8 cellular contexts compared by ENCODE assay signal in the genomic region with DNA sequence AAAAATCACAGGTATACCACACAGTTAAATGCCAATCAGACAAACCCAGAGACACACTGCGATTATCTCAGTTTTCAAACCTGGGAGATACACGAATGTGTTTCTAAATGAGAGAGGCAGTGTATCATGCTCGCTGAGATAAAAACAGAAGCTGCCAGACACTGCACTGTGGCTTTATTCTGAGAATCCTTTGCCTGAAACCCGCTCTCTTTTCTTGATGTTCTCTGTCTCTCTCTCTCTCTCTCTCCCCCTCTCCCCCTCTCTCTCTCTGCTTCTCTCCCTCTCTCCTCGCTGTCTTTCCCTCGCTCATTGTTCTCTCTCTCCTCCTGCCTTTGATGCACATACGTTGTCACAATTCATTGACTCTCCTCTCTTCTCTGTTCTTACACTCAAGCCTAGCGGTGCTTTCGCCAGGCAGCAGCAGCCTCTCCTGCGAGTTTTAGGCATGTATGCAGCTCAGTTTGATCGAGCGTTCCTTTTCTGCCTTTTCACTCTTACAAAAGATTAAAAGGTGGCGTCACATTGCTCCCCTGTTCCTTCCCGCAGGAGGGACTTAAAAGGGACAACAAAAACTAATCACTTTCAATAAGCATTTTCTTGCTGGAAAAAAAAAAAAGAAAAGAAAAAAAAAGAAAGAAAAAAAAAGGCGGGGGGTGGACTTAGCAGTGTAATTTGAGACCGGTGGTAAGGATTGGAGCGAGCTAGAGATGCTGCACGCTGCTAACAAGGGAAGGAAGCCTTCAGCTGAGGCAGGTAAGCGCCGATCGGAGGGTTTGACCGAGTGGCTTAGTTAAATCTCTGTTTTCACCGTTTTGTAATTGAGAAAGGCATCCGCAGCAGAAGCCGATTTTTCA.
DNase-seq lines count a peak whose midpoint lies in the region; ATAC-seq lines count a peak whose summit lies in the region.

No MANE protein-coding gene starts in this region.

- DNase-seq in G401 (ENCODE audit: low spot score) (peak; percentile 90), NCI-H82 (lab: John Stamatoyannopoulos, UW) (peak; percentile 90), fibroblast of peridontal ligament (ENCODE audit: extremely low read depth) (peak; percentile 56), pons (ENCODE audit: low spot score) (peak; percentile 37), NCI-H1930 (lab: John Stamatoyannopoulos, UW) (no peak)

- in situ Hi-C loops in G401 (cut with HindIII; ENCODE audit: low sequenced_read_pairs): no loop called here

- ATAC-seq in HG02884 (IDR thresholded peaks at IDR 0.05; ENCODE audit: unreplicated experiment) (no peak), GM19395 (IDR thresholded peaks at IDR 0.05; ENCODE audit: unreplicated experiment) (no peak), HG03342 (IDR thresholded peaks at IDR 0.05; ENCODE audit: unreplicated experiment) (no peak)

Comparison
In these comparisons a context has a peak if more than half of its experiments do, and no peak if none do; other contexts are left out.
1. DNase-seq: peak in G401 (single experiment), NCI-H82 (single experiment), fibroblast of peridontal ligament (single experiment) and pons (single experiment); none in NCI-H1930 (0 of 2).